In genomic region chr13:98851276-98851675, GRCh38 we compare ENCODE assay signal across 27 cellular contexts.
"Had no signal": no experiment of that assay in that cellular context is flagged by ENCODE, and none has a peak within 500 bp of the region (broad histone marks: within the 10 kb centered on the region; RNA-seq: fewer than 3 reads in every experiment).

No MANE protein-coding gene starts in this region.

- H3K36me3 ChIP-seq: neural progenitor cell, ovary, thoracic aorta had no signal

- H3K4me3 ChIP-seq: neural progenitor cell, ovary, psoas muscle, right lobe of liver, sigmoid colon, stomach, thoracic aorta, thyroid gland, tibial nerve, upper lobe of left lung, vagina had no signal

- H3K27ac Mint-ChIP-seq: natural killer cell; nephron; neural progenitor cell; progenitor cell of endocrine pancreas; stimulated activated effector memory CD8-positive, alpha-beta T cell treated with anti-CD3 and anti-CD28 coated beads, Interleukin-12 subunit alpha, Interleukin-12 subunit beta, amount 100 ng/mL, for 72 hours; stimulated activated naive B cell treated with anti-CD40 and anti-IgM and Interleukin-4, amounts not matched to agents 10 μg/mL and 1 μg/mL and 100 μg/mL, for 72 hours had no signal

- H3K4me1 Mint-ChIP-seq: natural killer cell had no signal

- H3K4me3 Mint-ChIP-seq: natural killer cell; nephron; neural progenitor cell; stimulated activated effector memory CD8-positive, alpha-beta T cell treated with anti-CD3 and anti-CD28 coated beads, Interleukin-12 subunit alpha, Interleukin-12 subunit beta, amount 100 ng/mL, for 72 hours; stimulated activated naive B cell treated with anti-CD40 and anti-IgM and Interleukin-4, amounts not matched to agents 10 μg/mL and 1 μg/mL and 100 μg/mL, for 72 hours had no signal

- ATAC-seq: natural killer cell; psoas muscle; right cardiac atrium; stimulated activated effector memory CD8-positive, alpha-beta T cell treated with anti-CD3 and anti-CD28 coated beads, Interleukin-12 subunit alpha, Interleukin-12 subunit beta, amount 100 ng/mL, for 72 hours; stimulated activated naive B cell treated with anti-CD40 and anti-IgM and Interleukin-4, amounts not matched to agents 10 μg/mL and 1 μg/mL and 100 μg/mL, for 72 hours had no signal

- H3K4me1 ChIP-seq: parathyroid adenoma, psoas muscle, right lobe of liver, thyroid gland, tibial nerve, vagina had no signal

- H3K9me3 Mint-ChIP-seq: natural killer cell; nephron; neural progenitor cell; stimulated activated effector memory CD8-positive, alpha-beta T cell treated with anti-CD3 and anti-CD28 coated beads, Interleukin-12 subunit alpha, Interleukin-12 subunit beta, amount 100 ng/mL, for 72 hours; stimulated activated naive B cell treated with anti-CD40 and anti-IgM and Interleukin-4, amounts not matched to agents 10 μg/mL and 1 μg/mL and 100 μg/mL, for 72 hours had no signal

- H3K27me3 Mint-ChIP-seq: progenitor cell of endocrine pancreas; stimulated activated naive B cell treated with anti-CD40 and anti-IgM and Interleukin-4, amounts not matched to agents 10 μg/mL and 1 μg/mL and 100 μg/mL, for 72 hours had no signal

- H3K27me3 ChIP-seq: neural progenitor cell, ovary, right lobe of liver, sigmoid colon, stomach, thyroid gland, tibial nerve, upper lobe of left lung, vagina had no signal

- DNase-seq: natural killer cell; occipital lobe; ovary; posterior cingulate gyrus; psoas muscle; right cardiac atrium; right lobe of liver; sigmoid colon; small intestine; stimulated activated CD4-positive, alpha-beta T cell treated with anti-CD3 and anti-CD28 coated beads, Interleukin-15, amount 100 ng/mL, for 24 hours; stimulated activated CD4-positive, alpha-beta T cell treated with anti-CD3 and anti-CD28 coated beads, Interleukin-2, amount 100 ng/mL, for 24 hours; stimulated activated CD4-positive, alpha-beta T cell treated with anti-CD3 and anti-CD28 coated beads, Interleukin-2, amount 100 ng/mL, for 48 hours; stimulated activated CD4-positive, alpha-beta T cell treated with anti-CD3 and anti-CD28 coated beads, Interleukin-4, amount 100 ng/mL, for 24 hours; stimulated activated naive B cell treated with anti-CD40 and anti-IgM and Interleukin-4, amounts not matched to agents 10 μg/mL and 1 μg/mL and 100 μg/mL, for 72 hours; stimulated activated naive CD4-positive, alpha-beta T cell treated with Interleukin-2 at 50 U/mL for 16 hours; stomach; thyroid gland; trophoblast cell had no signal

- H3K9me3 ChIP-seq: ovary, psoas muscle, right lobe of liver, sigmoid colon, stomach, thoracic aorta, thyroid gland, tibial nerve, upper lobe of left lung, vagina had no signal
